8 cellular contexts compared by ENCODE assay signal in genomic region chr3:133575121-133575520, GRCh38. TPM values are rescaled to one million over a fixed set of nuclear protein-coding genes. Genes with fewer than 3 reads are reported as not detected.
DNase-seq lines count a peak whose midpoint lies in the region; ATAC-seq, FAIRE-seq and TF ChIP-seq lines count a peak whose summit lies in the region.

No MANE protein-coding gene starts in this region.

- peaks cover 52% of the 10 kb centered on the region for H3K4me1 ChIP-seq in adipocyte (ENCODE audit: control insufficient read depth, insufficient read depth, low read length)
- H3K4me1 ChIP-seq in kidney (ENCODE audit: control insufficient read depth in 1 of 2, insufficient read depth in 1 of 2, low read depth in 1 of 2, low read length in 2 of 2) = peaks cover 17 to 18% of the 10 kb centered on the region in 2 donors
- H3K4me1 ChIP-seq in stomach = peaks cover 36 to 82% (median 54%) of the 10 kb centered on the region in 4 donors

- peaks cover 42% of the 10 kb centered on the region for H3K36me3 ChIP-seq in adipocyte (ENCODE audit: control insufficient read depth, insufficient read depth, low read length, severe bottlenecking)
- H3K36me3 ChIP-seq in kidney (ENCODE audit: control insufficient read depth in 1 of 2, insufficient read depth in 2 of 2, low read length in 2 of 2) = peaks cover 6 to 9% of the 10 kb centered on the region in 2 donors
- peaks cover 4 to 47% (median 42%) of the 10 kb centered on the region in 4 donors for H3K36me3 ChIP-seq in stomach

- H3K27ac ChIP-seq in kidney (ENCODE audit: low read depth in 2 of 2, low read length in 2 of 2) = peak overlapping the region; percentile 95
- H3K27ac ChIP-seq in stomach = peak overlapping the region; percentile 45 to 99 (median 97)

- FAIRE-seq in kidney (lab: Jason Lieb, UNC) (no peak), RCC 7860 (lab: Jason Lieb, UNC) (no peak)

- no peaks in the 10 kb centered on the region for H3K27me3 ChIP-seq in adipocyte (replicated peaks; ENCODE audit: control insufficient read depth, insufficient read depth, low read length)
- H3K27me3 ChIP-seq in stomach = no peaks in the 10 kb centered on the region

- H3K9ac ChIP-seq in adipocyte (ENCODE audit: low read length) (peak overlapping the region; percentile 98), kidney (ENCODE audit: low read length in 2 of 2) (peak overlapping the region; percentile 92 to 97)

- ATAC-seq in HG03196 (IDR thresholded peaks at IDR 0.05; ENCODE audit: unreplicated experiment) (no peak), GM19351 (IDR thresholded peaks at IDR 0.05; ENCODE audit: unreplicated experiment) (no peak)

- no peak for TF ChIP-seq EP300 in stomach (IDR thresholded peaks at IDR 0.05)

- intact Hi-C loops in kidney (cut with DNase I) = no loop called here
- intact Hi-C loops in stomach (cut with DNase I; ENCODE audit: low total_unique reads) = no loop called here

- TF ChIP-seq POLR2A in stomach (IDR thresholded peaks at IDR 0.05) = no peak

- DNase-seq in Jurkat, Clone E6-1 (ENCODE audit: low read depth, low spot score) = no peak
- DNase-seq in adipocyte (ENCODE audit: low read depth) (peak; percentile 44), kidney (no peak), stomach (no peak), AG08395 (ENCODE audit: low spot score) (no peak), RCC 7860 (ENCODE audit: low spot score) (no peak)

- H3K9me3 ChIP-seq in adipocyte (ENCODE audit: control insufficient read depth, low read length) (no peaks in the 10 kb centered on the region), kidney (ENCODE audit: control insufficient read depth in 1 of 2, low read length in 2 of 2) (no peaks in the 10 kb centered on the region), stomach (no peaks in the 10 kb centered on the region)

- H3K4me3 ChIP-seq in Jurkat, Clone E6-1 (ENCODE audit: low read length) = peak overlapping the region; percentile 91
- H3K4me3 ChIP-seq in adipocyte (ENCODE audit: low read length) (peak overlapping the region; percentile 99), kidney (ENCODE audit: low read length in 2 of 2) (peak overlapping the region; percentile 83 to 91), stomach (peak overlapping the region; percentile 66 to 80 (median 70))

- TF ChIP-seq CTCF in kidney (IDR thresholded peaks at IDR 0.05; ENCODE audit: borderline replicate concordance, extremely low read depth, insufficient read depth) = no peak
- TF ChIP-seq CTCF in stomach (IDR thresholded peaks at IDR 0.05) = no peak

- WGBS in stomach, 5 donors = 33 to 40% (median 33%) methylated on average over 3 of the region's 3 CpGs

RNA-seq across cellular contexts. Expression of gene CDV3, which starts 1.6 kb away (rescaled TPM):
- polyA plus RNA-seq in Jurkat, Clone E6-1 (2012; ENCODE audit: insufficient read depth, insufficient read length) = 150 TPM
- total RNA-seq in kidney (154 TPM), stomach (100 to 1,000 TPM in 2 of 5 donors, 10 to 100 TPM in 3; 40.3 to 160 (median 65.2) TPM)
- polyA plus RNA-seq in kidney (ENCODE audit: insufficient read depth, low read depth, low replicate concordance) (53.2 TPM), stomach (10 to 100 TPM; 46.2 to 92.0 (median 72.0) TPM)
